Comparison of ENCODE assay signal across 10 cellular contexts in genomic region chr6:21748343-21749063, GRCh38.
DNase-seq lines count a peak whose midpoint lies in the region; ATAC-seq and TF ChIP-seq lines count a peak whose summit lies in the region.
"Had no signal": no experiment of that assay in that cellular context is flagged by ENCODE, and none has a peak within 500 bp of the region (broad histone marks: within the 10 kb centered on the region; RNA-seq: fewer than 3 reads in every experiment).

No MANE protein-coding gene starts in this region.

- H4K8ac ChIP-seq in neuronal stem cell (ENCODE audit: low read depth, low read length): no peak overlapping the region

- H2AFZ ChIP-seq in neuronal stem cell (ENCODE audit: low read length) (no peak overlapping the region), hepatocyte (no peak overlapping the region)

- H4K20me1 ChIP-seq in hepatocyte (ENCODE audit: insufficient read depth, poor library complexity, severe bottlenecking): no peaks in the 10 kb centered on the region

- H2BK120ac ChIP-seq in neuronal stem cell (ENCODE audit: low read depth, low read length): no peak overlapping the region

- no peak overlapping the region for H3K14ac ChIP-seq in neuronal stem cell (ENCODE audit: low read length)

- in situ Hi-C loops in GM13977 (cut with MboI; ENCODE audit: low pct_unique_long_range_greater_than_20kb, low sequenced_read_pairs, unreplicated experiment): no loop called here

- no peak for TF ChIP-seq CTCF in hepatocyte (IDR thresholded peaks at IDR 0.05; ENCODE audit: poor library complexity)
- no peak for TF ChIP-seq CTCF in GM13977 (IDR thresholded peaks at IDR 0.05; ENCODE audit: extremely low read depth, insufficient read depth, missing control alignments)

- peak; percentile 80 for DNase-seq in NCI-H2029 treated with DMSO at 0.1 percent for 48 hours (lab: John Stamatoyannopoulos, UW)
- DNase-seq in astrocyte of the hippocampus (ENCODE audit: low read depth, low spot score): peak; percentile 60
- no peak for DNase-seq in neuronal stem cell (ENCODE audit: low spot score)
- no peak for DNase-seq in activated naive CD8-positive, alpha-beta T cell treated with anti-CD3 and anti-CD28 coated beads, Interleukin-2, amount 50 U/mL, for 24 hours
- no peak for DNase-seq in GM19238 (ENCODE audit: insufficient read length, low spot score)
- no peak for DNase-seq in hepatocyte (ENCODE audit: low spot score)
- no peak for DNase-seq in GM13977 (ENCODE audit: low spot score)

- H3K4me3 ChIP-seq in neuronal stem cell (ENCODE audit: low read length in 2 of 2) (no peak overlapping the region), hepatocyte (no peak overlapping the region)
- H3K4me3 ChIP-seq: K562 had no signal

- WGBS in neuronal stem cell (ENCODE audit: extremely low coverage in 2 of 2, insufficient read length in 2 of 2, insufficient replicate concordance in 1 of 2), 2 donors: no CpG with 5 or more reads among the region's 3 CpGs
- WGBS in hepatocyte (ENCODE audit: low lambda C conversion rate, missing lambda C conversion rate): 28% methylated on average over 3 of the region's 3 CpGs

- H3K4me1 Mint-ChIP-seq in activated naive CD8-positive, alpha-beta T cell treated with anti-CD3 and anti-CD28 coated beads, Interleukin-2, amount 50 U/mL, for 24 hours: peaks cover 2% of the 10 kb centered on the region

- H3K4ac ChIP-seq in neuronal stem cell (ENCODE audit: low read length): no peak overlapping the region

- no peaks in the 10 kb centered on the region for H3K9me2 ChIP-seq in hepatocyte (replicated peaks; ENCODE audit: insufficient read depth)

- H3K27me3 Mint-ChIP-seq in activated naive CD8-positive, alpha-beta T cell treated with anti-CD3 and anti-CD28 coated beads, Interleukin-2, amount 50 U/mL, for 24 hours: no peaks in the 10 kb centered on the region

- H3K27me3 ChIP-seq in neuronal stem cell (ENCODE audit: control insufficient read depth in 3 of 3, insufficient read depth in 3 of 3, low read depth in 1 of 3, low read length in 3 of 3) (no peaks in the 10 kb centered on the region), hepatocyte (no peaks in the 10 kb centered on the region)

- no peak overlapping the region for H3K18ac ChIP-seq in neuronal stem cell (ENCODE audit: low read length)

- H3K9me3 ChIP-seq in neuronal stem cell (replicated peaks in 1 of 2; ENCODE audit: control insufficient read depth in 2 of 2, insufficient read depth in 1 of 2, low read depth in 1 of 2, low read length in 2 of 2) (no peaks in the 10 kb centered on the region), hepatocyte (ENCODE audit: low read depth) (no peaks in the 10 kb centered on the region)

- peak overlapping the region; percentile 28 for H3K4me2 ChIP-seq in neuronal stem cell (ENCODE audit: insufficient read depth, low read length, poor library complexity, severe bottlenecking)
- no peak overlapping the region for H3K4me2 ChIP-seq in hepatocyte

- no peak overlapping the region for H2BK12ac ChIP-seq in neuronal stem cell (ENCODE audit: low read length)

- peaks cover 0 to 17% of the 10 kb centered on the region in 2 donors for H3K36me3 ChIP-seq in neuronal stem cell (replicated peaks in 1 of 2; ENCODE audit: control insufficient read depth in 2 of 2, insufficient read depth in 2 of 2, low read length in 2 of 2)
- no peaks in the 10 kb centered on the region for H3K36me3 ChIP-seq in hepatocyte (replicated peaks; ENCODE audit: insufficient read depth, low read depth)

- no peak overlapping the region for H2BK5ac ChIP-seq in neuronal stem cell (ENCODE audit: low read length)

- peak overlapping the region; percentile 56 for H3K27ac ChIP-seq in neuronal stem cell (replicated peaks; ENCODE audit: low read length)
- H3K27ac ChIP-seq in hepatocyte: no peak overlapping the region

- no peaks in the 10 kb centered on the region for H3K36me3 Mint-ChIP-seq in activated naive CD8-positive, alpha-beta T cell treated with anti-CD3 and anti-CD28 coated beads, Interleukin-2, amount 50 U/mL, for 24 hours (ENCODE audit: low read depth)
- H3K36me3 Mint-ChIP-seq: natural killer cell treated with Interleukin-12 subunit alpha and Interleukin-12 subunit beta and Interleukin-15 and Interleukin-18, amount 100 ng/mL, for 72 hours had no signal

- H3K4me3 Mint-ChIP-seq in activated naive CD8-positive, alpha-beta T cell treated with anti-CD3 and anti-CD28 coated beads, Interleukin-2, amount 50 U/mL, for 24 hours: no peak overlapping the region
- H3K4me3 Mint-ChIP-seq: natural killer cell treated with Interleukin-12 subunit alpha and Interleukin-12 subunit beta and Interleukin-15 and Interleukin-18, amount 100 ng/mL, for 72 hours had no signal

- no peaks in the 10 kb centered on the region for H3K9me3 Mint-ChIP-seq in activated naive CD8-positive, alpha-beta T cell treated with anti-CD3 and anti-CD28 coated beads, Interleukin-2, amount 50 U/mL, for 24 hours
- H3K9me3 Mint-ChIP-seq: natural killer cell treated with Interleukin-12 subunit alpha and Interleukin-12 subunit beta and Interleukin-15 and Interleukin-18, amount 100 ng/mL, for 72 hours had no signal

- no peak overlapping the region for H3K23ac ChIP-seq in neuronal stem cell (ENCODE audit: low read depth, low read length, poor library complexity)

- no peak overlapping the region for H2AK5ac ChIP-seq in neuronal stem cell (ENCODE audit: low read depth, low read length)

- H3K4me1 ChIP-seq in neuronal stem cell (ENCODE audit: control insufficient read depth in 2 of 2, insufficient read depth in 1 of 2, low read depth in 1 of 2, low read length in 2 of 2): peaks cover 12 to 53% of the 10 kb centered on the region in 2 donors
- peaks cover 24% of the 10 kb centered on the region for H3K4me1 ChIP-seq in hepatocyte (ENCODE audit: insufficient read depth)

- no peak overlapping the region for H4K91ac ChIP-seq in neuronal stem cell (ENCODE audit: low read depth, low read length, poor library complexity)

- peaks cover 5% of the 10 kb centered on the region for H3K79me1 ChIP-seq in neuronal stem cell (ENCODE audit: low read depth, low read length)

- H3K79me2 ChIP-seq in hepatocyte: no peaks in the 10 kb centered on the region

- H3K27ac Mint-ChIP-seq in activated naive CD8-positive, alpha-beta T cell treated with anti-CD3 and anti-CD28 coated beads, Interleukin-2, amount 50 U/mL, for 24 hours: no peak overlapping the region
- H3K27ac Mint-ChIP-seq: natural killer cell treated with Interleukin-12 subunit alpha and Interleukin-12 subunit beta and Interleukin-15 and Interleukin-18, amount 100 ng/mL, for 72 hours had no signal

- no peak overlapping the region for H2BK15ac ChIP-seq in neuronal stem cell (ENCODE audit: low read length)

- no peak overlapping the region for H3K9ac ChIP-seq in neuronal stem cell (ENCODE audit: low read depth, low read length, poor library complexity)

- ATAC-seq in GM19372 (IDR thresholded peaks at IDR 0.05; ENCODE audit: low read depth, unreplicated experiment): peak; percentile 70
- no peak for ATAC-seq in activated naive CD8-positive, alpha-beta T cell treated with anti-CD3 and anti-CD28 coated beads, Interleukin-2, amount 50 U/mL, for 24 hours
- ATAC-seq: K562; natural killer cell treated with Interleukin-12 subunit alpha and Interleukin-12 subunit beta and Interleukin-15 and Interleukin-18, amount 100 ng/mL, for 72 hours had no signal

Comparison
In these comparisons a context has a peak if more than half of its experiments do, and no peak if none do; other contexts are left out.
1. DNase-seq: peak in NCI-H2029 treated with DMSO at 0.1 percent for 48 hours (single experiment) and astrocyte of the hippocampus (single experiment); none in neuronal stem cell (single experiment), activated naive CD8-positive, alpha-beta T cell treated with anti-CD3 and anti-CD28 coated beads, Interleukin-2, amount 50 U/mL, for 24 hours (single experiment), GM19238 (single experiment), hepatocyte (single experiment) and GM13977 (single experiment).